12 cellular contexts compared by ENCODE assay signal in the genomic region with DNA sequence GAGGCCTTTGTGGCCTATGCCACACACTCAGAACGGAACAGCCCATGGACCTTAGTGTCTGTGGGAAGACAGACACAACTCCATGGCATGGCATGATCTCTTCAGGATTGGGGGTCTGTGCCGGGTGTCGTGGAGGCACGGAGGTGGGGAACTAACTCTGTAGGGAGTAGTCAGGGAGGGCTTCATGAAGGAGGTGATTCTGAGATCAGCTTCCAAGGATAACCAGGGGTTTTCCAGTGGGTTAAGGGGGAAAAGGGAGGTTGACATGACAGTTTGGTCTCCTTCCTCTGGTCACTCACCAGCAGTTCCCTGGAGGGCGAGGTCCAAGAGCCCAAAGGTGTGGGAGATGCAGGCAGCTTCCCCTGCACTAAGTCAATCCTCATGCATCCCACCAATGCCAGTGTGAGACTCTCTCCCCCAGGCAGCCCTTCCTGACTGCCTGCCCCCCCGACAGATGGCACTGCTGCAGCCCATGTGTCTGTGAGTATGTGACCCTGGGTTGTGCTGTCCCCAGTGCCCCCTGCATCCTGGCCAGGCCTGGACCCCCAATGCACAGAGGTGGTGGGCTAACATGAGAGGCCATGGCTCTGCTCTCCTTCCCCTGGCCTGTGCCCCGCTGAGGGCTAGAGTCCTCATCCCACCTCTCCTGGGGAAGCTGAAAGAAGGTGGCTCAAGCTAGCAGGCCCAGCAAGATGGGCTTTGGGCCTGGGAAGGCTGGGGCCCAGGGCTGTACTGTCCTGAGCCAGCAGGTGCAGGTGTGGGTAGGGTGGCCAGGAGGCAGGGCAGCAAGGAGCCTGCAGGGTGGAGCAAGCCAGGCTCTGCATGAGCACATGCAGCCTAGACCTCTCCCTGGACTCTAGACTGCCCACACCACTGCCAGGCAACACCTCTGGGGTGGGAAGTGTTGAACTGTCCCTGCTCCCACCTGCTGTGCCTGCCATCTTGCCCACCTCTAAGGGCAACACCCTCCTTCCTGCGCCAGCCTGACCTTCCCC. TPM values are rescaled to one million over a fixed set of nuclear protein-coding genes. Genes with fewer than 3 reads are reported as not detected.
DNase-seq lines count a peak whose midpoint lies in the region; ATAC-seq and TF ChIP-seq lines count a peak whose summit lies in the region.
"Had no signal": no experiment of that assay in that cellular context is flagged by ENCODE, and none has a peak within 500 bp of the region (broad histone marks: within the 10 kb centered on the region; RNA-seq: fewer than 3 reads in every experiment).

No MANE protein-coding gene starts in this region.

- DNase-seq in CD4-positive, alpha-beta memory T cell: no peak
- no peak for DNase-seq in activated CD8-positive, alpha-beta T cell treated with anti-CD3 and anti-CD28 coated beads, Interleukin-2, amount 10 ng/mL, durations not matched to agents 7 days and 5 days
- DNase-seq in left cardiac atrium: peak; percentile 8
- DNase-seq in psoas muscle: peak; percentile 5 to 48
- DNase-seq in HK-2 (ENCODE audit: unreplicated experiment): no peak
- no peak for DNase-seq in NCI-H2107 (lab: John Stamatoyannopoulos, UW)
- DNase-seq: Calu3, NCI-H187 had no signal

- no peak for TF ChIP-seq CTCF in psoas muscle (IDR thresholded peaks at IDR 0.05)

- no peaks in the 10 kb centered on the region for H3K9me3 Mint-ChIP-seq in CD4-positive, alpha-beta memory T cell
- no peaks in the 10 kb centered on the region for H3K9me3 Mint-ChIP-seq in activated CD8-positive, alpha-beta T cell treated with anti-CD3 and anti-CD28 coated beads, Interleukin-2, amount 10 ng/mL, durations not matched to agents 7 days and 5 days (ENCODE audit: insufficient read depth)
- H3K9me3 Mint-ChIP-seq: IgD-negative memory B cell had no signal

- POLR2A ChIA-PET in CD4-positive, alpha-beta memory T cell (lab: Charles Lee; ENCODE audit: partially characterized antibody): interaction anchor here (1.1 kb wide), 1 partner anchor 61 kb away, joined by 3 read pairs; no protein-coding TSS in a partner anchor
- POLR2A ChIA-PET in activated CD8-positive, alpha-beta T cell treated with anti-CD3 and anti-CD28 coated beads, Interleukin-2, amount 10 ng/mL, durations not matched to agents 7 days and 5 days (lab: Charles Lee): interaction anchor here (1.3 kb wide), 1 partner anchor 106 kb away, joined by 5 read pairs; no protein-coding TSS in a partner anchor

- H3K4me3 Mint-ChIP-seq in CD4-positive, alpha-beta memory T cell: peak overlapping the region in 6 of 8 donors; percentile 32 to 77 (median 44)
- no peak overlapping the region for H3K4me3 Mint-ChIP-seq in activated CD8-positive, alpha-beta T cell treated with anti-CD3 and anti-CD28 coated beads, Interleukin-2, amount 10 ng/mL, durations not matched to agents 7 days and 5 days

- peaks cover 2% of the 10 kb centered on the region in 2 donors for H3K27me3 Mint-ChIP-seq in CD4-positive, alpha-beta memory T cell
- peaks cover 39% of the 10 kb centered on the region for H3K27me3 Mint-ChIP-seq in activated CD8-positive, alpha-beta T cell treated with anti-CD3 and anti-CD28 coated beads, Interleukin-2, amount 10 ng/mL, durations not matched to agents 7 days and 5 days (ENCODE audit: low read depth)

- H3K4me1 Mint-ChIP-seq in CD4-positive, alpha-beta memory T cell: peaks cover 24 to 61% (median 35%) of the 10 kb centered on the region in 4 donors
- H3K4me1 Mint-ChIP-seq in activated CD8-positive, alpha-beta T cell treated with anti-CD3 and anti-CD28 coated beads, Interleukin-2, amount 10 ng/mL, durations not matched to agents 7 days and 5 days (ENCODE audit: low read depth): peaks cover 46% of the 10 kb centered on the region

- H3K27ac Mint-ChIP-seq in CD4-positive, alpha-beta memory T cell: peak overlapping the region in 2 of 7 donors; percentile 44 to 57
- H3K27ac Mint-ChIP-seq in activated CD8-positive, alpha-beta T cell treated with anti-CD3 and anti-CD28 coated beads, Interleukin-2, amount 10 ng/mL, durations not matched to agents 7 days and 5 days: peak overlapping the region; percentile 48

- H3K27me3 ChIP-seq in CD4-positive, alpha-beta memory T cell (ENCODE audit: insufficient read depth, low read length): no peaks in the 10 kb centered on the region
- H3K27me3 ChIP-seq in psoas muscle (ENCODE audit: insufficient read depth in 3 of 3, low read length in 2 of 3): peaks cover 0 to 36% (median 4%) of the 10 kb centered on the region in 3 donors

- H3K36me3 Mint-ChIP-seq in CD4-positive, alpha-beta memory T cell: no peaks in the 10 kb centered on the region
- H3K36me3 Mint-ChIP-seq in activated CD8-positive, alpha-beta T cell treated with anti-CD3 and anti-CD28 coated beads, Interleukin-2, amount 10 ng/mL, durations not matched to agents 7 days and 5 days (ENCODE audit: low read depth): no peaks in the 10 kb centered on the region
- H3K36me3 Mint-ChIP-seq: IgD-negative memory B cell had no signal

- WGBS in psoas muscle, 3 donors: 90 to 93% (median 93%) methylated on average over 8 of the region's 8 CpGs

- no peak for ATAC-seq in activated CD8-positive, alpha-beta T cell treated with anti-CD3 and anti-CD28 coated beads, Interleukin-2, amount 10 ng/mL, durations not matched to agents 7 days and 5 days
- ATAC-seq in left cardiac atrium (no peak), psoas muscle (no peak), GM21528 (IDR thresholded peaks at IDR 0.05; ENCODE audit: low FRiP score, unreplicated experiment) (no peak)

- H3K4me3 ChIP-seq in CD4-positive, alpha-beta memory T cell (ENCODE audit: low read length in 2 of 2): no peak overlapping the region
- H3K4me3 ChIP-seq in psoas muscle: no peak overlapping the region
- H3K4me3 ChIP-seq: cardiac muscle cell, HAP-1 had no signal

- no peaks in the 10 kb centered on the region for H3K9me3 ChIP-seq in CD4-positive, alpha-beta memory T cell (ENCODE audit: control insufficient read depth in 1 of 2, low read length in 2 of 2)
- no peaks in the 10 kb centered on the region for H3K9me3 ChIP-seq in psoas muscle
- H3K9me3 ChIP-seq: HAP-1 had no signal

- peaks cover 52% of the 10 kb centered on the region for H3K4me1 ChIP-seq in CD4-positive, alpha-beta memory T cell (ENCODE audit: insufficient read depth, low read length)
- no peaks in the 10 kb centered on the region for H3K4me1 ChIP-seq in psoas muscle
- H3K4me1 ChIP-seq: HAP-1 had no signal

- H3K36me3 ChIP-seq in CD4-positive, alpha-beta memory T cell (ENCODE audit: insufficient read depth, low read length): no peaks in the 10 kb centered on the region
- no peaks in the 10 kb centered on the region for H3K36me3 ChIP-seq in psoas muscle (ENCODE audit: insufficient read depth in 1 of 2, low read depth in 1 of 2)
- H3K36me3 ChIP-seq: cardiac muscle cell, HAP-1 had no signal

- intact Hi-C loops in CD4-positive, alpha-beta memory T cell (cut with micrococcal nuclease): no loop called here
- intact Hi-C loops in left cardiac atrium (cut with DNase I): no loop called here
- intact Hi-C loops in psoas muscle (cut with DNase I): no loop called here

- CTCF ChIA-PET in CD4-positive, alpha-beta memory T cell (lab: Charles Lee; ENCODE audit: partially characterized antibody): no interaction called here
- CTCF ChIA-PET in activated CD8-positive, alpha-beta T cell treated with anti-CD3 and anti-CD28 coated beads, Interleukin-2, amount 10 ng/mL, durations not matched to agents 7 days and 5 days (lab: Charles Lee): no interaction called here

- H3K27ac ChIP-seq in CD4-positive, alpha-beta memory T cell (ENCODE audit: low read depth, low read length): no peak overlapping the region
- H3K27ac ChIP-seq in psoas muscle: no peak overlapping the region
- H3K27ac ChIP-seq: cardiac muscle cell had no signal

RNA-seq across cellular contexts. Expression of a gene that starts 39.7 kb away (rescaled TPM):
- total RNA-seq in CD4-positive, alpha-beta memory T cell: 1 to 10 TPM; 6.5 to 7.4 TPM
- polyA plus RNA-seq in CD4-positive, alpha-beta memory T cell: 1 to 10 TPM; 1.3 to 3.4 TPM
- total RNA-seq in activated CD8-positive, alpha-beta T cell treated with anti-CD3 and anti-CD28 coated beads, Interleukin-2, amount 10 ng/mL, durations not matched to agents 7 days and 5 days: 1 to 10 TPM; 3.6 to 4.0 TPM
- total RNA-seq in left cardiac atrium: 1 to 10 TPM; 1.4 to 2.0 TPM
- under 1 TPM; 0.34 to 0.69 (median 0.41) TPM for total RNA-seq in psoas muscle
- polyA plus RNA-seq in psoas muscle: under 1 TPM; 0.10 to 0.46 (median 0.15) TPM

Comparison
In these comparisons a context has a peak if more than half of its experiments do, and no peak if none do; other contexts are left out.
1. DNase-seq: peak in left cardiac atrium (single experiment) and psoas muscle (2 of 2); none in CD4-positive, alpha-beta memory T cell (0 of 5), activated CD8-positive, alpha-beta T cell treated with anti-CD3 and anti-CD28 coated beads, Interleukin-2, amount 10 ng/mL, durations not matched to agents 7 days and 5 days (single experiment), HK-2 (single experiment) and NCI-H2107 (single experiment).